Comparison of ENCODE assay signal across 1 cellular context in the genomic region with DNA sequence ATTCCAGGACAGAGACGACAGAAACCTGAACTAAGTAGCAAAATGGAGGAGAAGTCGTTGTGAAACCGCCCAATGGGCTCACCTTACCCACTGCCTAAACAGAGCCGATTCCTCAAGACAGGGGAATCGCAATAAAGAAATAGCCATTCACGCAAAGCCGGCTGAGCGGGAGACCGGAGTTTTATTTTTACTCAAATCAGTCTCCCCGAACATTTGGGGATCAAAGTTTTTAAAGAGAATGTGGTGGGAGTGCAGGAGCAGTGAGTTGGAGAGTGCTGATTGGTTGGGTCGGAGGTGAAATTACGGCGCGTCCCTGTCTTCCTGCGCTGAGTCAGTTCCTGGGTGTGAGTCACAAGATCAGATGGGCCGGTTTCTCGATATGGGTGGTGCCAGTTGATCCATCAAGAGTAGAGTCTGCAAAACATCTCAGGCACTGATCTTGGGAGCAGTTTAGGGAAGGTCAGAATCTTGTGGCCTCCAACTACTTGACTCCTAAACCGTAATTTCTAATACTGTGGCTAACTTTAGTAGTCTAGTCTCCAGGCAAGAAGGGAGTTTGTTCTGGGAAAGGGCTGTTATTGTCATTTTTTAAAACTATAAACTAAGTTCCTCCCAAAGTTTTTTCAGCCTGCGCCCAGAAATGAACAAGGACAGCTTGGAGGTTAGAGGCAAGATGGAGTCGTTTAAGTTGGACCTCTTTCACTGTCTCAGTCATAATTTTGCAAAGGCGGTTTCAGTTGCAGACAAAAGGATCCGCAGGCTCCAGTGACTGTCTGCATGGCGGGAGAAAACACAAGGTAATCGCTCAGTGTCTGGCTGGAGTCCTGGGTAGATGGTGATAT.
TF ChIP-seq lines count a peak whose summit lies in the region.

No MANE protein-coding gene starts in this region.

TF ChIP-seq in K562, 482 proteins besides CTCF, POLR2A, EP300 and RAD21 (continued from another document and continues in another):
- TF ChIP-seq, protein P1, sequence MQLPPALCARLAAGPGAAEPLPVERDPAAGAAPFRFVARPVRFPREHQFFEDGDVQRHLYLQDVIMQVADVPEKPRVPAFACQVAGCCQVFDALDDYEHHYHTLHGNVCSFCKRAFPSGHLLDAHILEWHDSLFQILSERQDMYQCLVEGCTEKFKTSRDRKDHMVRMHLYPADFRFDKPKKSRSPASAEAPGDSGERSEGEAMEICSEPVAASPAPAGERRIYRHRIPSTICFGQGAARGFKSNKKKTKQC (CRISPR knock-in tag; IDR thresholded peaks at IDR 0.05): no peak
- TF ChIP-seq ZC3H8 (IDR thresholded peaks at IDR 0.05) (peak; percentile 56; the same call in 1 of the 2 replicates), JUND (IDR thresholded peaks at IDR 0.05; ENCODE audit: borderline replicate concordance, low read depth, low read length) (peak; percentile 99), JUND (tag; IDR thresholded peaks at IDR 0.05; ENCODE audit: borderline replicate concordance, low read depth, low read length) (peak; percentile 93; the same call in 1 of the 3 replicates), ZNF766 (CRISPR knock-in tag; conservative IDR thresholded peaks at IDR 0.05) (peak; percentile 67; the same call in 1 of the 2 replicates), ELF2 (CRISPR knock-in tag; IDR thresholded peaks at IDR 0.05) (peak; percentile 13), SIX5 (IDR thresholded peaks at IDR 0.05; ENCODE audit: borderline replicate concordance in 1 of 2, insufficient read depth in 1 of 2, low read depth in 1 of 2, low read length in 2 of 2) (no peak), PRDM10 (IDR thresholded peaks at IDR 0.05; ENCODE audit: partially characterized antibody) (no peak), SRSF3 (IDR thresholded peaks at IDR 0.05; ENCODE audit: insufficient read depth, low read length) (no peak), PCBP2 (IDR thresholded peaks at IDR 0.05; ENCODE audit: low read depth, low read length, poor library complexity, severe bottlenecking) (no peak), NRF1 (conservative IDR thresholded peaks at IDR 0.05 in 1 of 2, IDR thresholded peaks at IDR 0.05 in 1 of 2) (peak; percentile 68 to 73), ZNF551 (CRISPR knock-in tag; IDR thresholded peaks at IDR 0.05) (0 out of 2 replicates have a peak, but pooled peaks have one; percentile 13), ZBTB8A (IDR thresholded peaks at IDR 0.05; ENCODE audit: partially characterized antibody) (no peak), SRSF7 (optimal IDR thresholded peaks at IDR 0.05; ENCODE audit: low read depth, low read length) (no peak), HNRNPUL1 (IDR thresholded peaks at IDR 0.05; ENCODE audit: low read length) (no peak), ZNF507 (tag; conservative IDR thresholded peaks at IDR 0.05) (no peak), MTF1 (CRISPR knock-in tag; IDR thresholded peaks at IDR 0.05; ENCODE audit: borderline replicate concordance) (no peak), ZNF764 (CRISPR knock-in tag; IDR thresholded peaks at IDR 0.05; ENCODE audit: low read depth) (no peak), SRSF9 (IDR thresholded peaks at IDR 0.05; ENCODE audit: borderline replicate concordance, low read depth, low read length) (no peak), ZSCAN29 (IDR thresholded peaks at IDR 0.05) (no peak), MXI1 (IDR thresholded peaks at IDR 0.05; ENCODE audit: low read depth, low read length) (no peak), IRF2 (CRISPR knock-in tag; IDR thresholded peaks at IDR 0.05) (no peak), ZNF280A (IDR thresholded peaks at IDR 0.05; ENCODE audit: low read depth, partially characterized antibody) (no peak)
- TF ChIP-seq, protein P2, sequence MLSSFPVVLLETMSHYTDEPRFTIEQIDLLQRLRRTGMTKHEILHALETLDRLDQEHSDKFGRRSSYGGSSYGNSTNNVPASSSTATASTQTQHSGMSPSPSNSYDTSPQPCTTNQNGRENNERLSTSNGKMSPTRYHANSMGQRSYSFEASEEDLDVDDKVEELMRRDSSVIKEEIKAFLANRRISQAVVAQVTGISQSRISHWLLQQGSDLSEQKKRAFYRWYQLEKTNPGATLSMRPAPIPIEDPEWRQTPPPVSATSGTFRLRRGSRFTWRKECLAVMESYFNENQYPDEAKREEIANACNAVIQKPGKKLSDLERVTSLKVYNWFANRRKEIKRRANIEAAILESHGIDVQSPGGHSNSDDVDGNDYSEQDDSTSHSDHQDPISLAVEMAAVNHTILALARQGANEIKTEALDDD (IDR thresholded peaks at IDR 0.05): peak; percentile 76
- TF ChIP-seq, protein P3, sequence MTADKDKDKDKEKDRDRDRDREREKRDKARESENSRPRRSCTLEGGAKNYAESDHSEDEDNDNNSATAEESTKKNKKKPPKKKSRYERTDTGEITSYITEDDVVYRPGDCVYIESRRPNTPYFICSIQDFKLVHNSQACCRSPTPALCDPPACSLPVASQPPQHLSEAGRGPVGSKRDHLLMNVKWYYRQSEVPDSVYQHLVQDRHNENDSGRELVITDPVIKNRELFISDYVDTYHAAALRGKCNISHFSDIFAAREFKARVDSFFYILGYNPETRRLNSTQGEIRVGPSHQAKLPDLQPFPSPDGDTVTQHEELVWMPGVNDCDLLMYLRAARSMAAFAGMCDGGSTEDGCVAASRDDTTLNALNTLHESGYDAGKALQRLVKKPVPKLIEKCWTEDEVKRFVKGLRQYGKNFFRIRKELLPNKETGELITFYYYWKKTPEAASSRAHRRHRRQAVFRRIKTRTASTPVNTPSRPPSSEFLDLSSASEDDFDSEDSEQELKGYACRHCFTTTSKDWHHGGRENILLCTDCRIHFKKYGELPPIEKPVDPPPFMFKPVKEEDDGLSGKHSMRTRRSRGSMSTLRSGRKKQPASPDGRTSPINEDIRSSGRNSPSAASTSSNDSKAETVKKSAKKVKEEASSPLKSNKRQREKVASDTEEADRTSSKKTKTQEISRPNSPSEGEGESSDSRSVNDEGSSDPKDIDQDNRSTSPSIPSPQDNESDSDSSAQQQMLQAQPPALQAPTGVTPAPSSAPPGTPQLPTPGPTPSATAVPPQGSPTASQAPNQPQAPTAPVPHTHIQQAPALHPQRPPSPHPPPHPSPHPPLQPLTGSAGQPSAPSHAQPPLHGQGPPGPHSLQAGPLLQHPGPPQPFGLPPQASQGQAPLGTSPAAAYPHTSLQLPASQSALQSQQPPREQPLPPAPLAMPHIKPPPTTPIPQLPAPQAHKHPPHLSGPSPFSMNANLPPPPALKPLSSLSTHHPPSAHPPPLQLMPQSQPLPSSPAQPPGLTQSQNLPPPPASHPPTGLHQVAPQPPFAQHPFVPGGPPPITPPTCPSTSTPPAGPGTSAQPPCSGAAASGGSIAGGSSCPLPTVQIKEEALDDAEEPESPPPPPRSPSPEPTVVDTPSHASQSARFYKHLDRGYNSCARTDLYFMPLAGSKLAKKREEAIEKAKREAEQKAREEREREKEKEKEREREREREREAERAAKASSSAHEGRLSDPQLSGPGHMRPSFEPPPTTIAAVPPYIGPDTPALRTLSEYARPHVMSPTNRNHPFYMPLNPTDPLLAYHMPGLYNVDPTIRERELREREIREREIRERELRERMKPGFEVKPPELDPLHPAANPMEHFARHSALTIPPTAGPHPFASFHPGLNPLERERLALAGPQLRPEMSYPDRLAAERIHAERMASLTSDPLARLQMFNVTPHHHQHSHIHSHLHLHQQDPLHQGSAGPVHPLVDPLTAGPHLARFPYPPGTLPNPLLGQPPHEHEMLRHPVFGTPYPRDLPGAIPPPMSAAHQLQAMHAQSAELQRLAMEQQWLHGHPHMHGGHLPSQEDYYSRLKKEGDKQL (CRISPR knock-in tag; IDR thresholded peaks at IDR 0.05; ENCODE audit: borderline replicate concordance): no peak
- TF ChIP-seq, protein P4, sequence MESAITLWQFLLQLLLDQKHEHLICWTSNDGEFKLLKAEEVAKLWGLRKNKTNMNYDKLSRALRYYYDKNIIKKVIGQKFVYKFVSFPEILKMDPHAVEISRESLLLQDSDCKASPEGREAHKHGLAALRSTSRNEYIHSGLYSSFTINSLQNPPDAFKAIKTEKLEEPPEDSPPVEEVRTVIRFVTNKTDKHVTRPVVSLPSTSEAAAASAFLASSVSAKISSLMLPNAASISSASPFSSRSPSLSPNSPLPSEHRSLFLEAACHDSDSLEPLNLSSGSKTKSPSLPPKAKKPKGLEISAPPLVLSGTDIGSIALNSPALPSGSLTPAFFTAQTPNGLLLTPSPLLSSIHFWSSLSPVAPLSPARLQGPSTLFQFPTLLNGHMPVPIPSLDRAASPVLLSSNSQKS (CRISPR knock-in tag; IDR thresholded peaks at IDR 0.05): no peak
- TF ChIP-seq, protein P5, sequence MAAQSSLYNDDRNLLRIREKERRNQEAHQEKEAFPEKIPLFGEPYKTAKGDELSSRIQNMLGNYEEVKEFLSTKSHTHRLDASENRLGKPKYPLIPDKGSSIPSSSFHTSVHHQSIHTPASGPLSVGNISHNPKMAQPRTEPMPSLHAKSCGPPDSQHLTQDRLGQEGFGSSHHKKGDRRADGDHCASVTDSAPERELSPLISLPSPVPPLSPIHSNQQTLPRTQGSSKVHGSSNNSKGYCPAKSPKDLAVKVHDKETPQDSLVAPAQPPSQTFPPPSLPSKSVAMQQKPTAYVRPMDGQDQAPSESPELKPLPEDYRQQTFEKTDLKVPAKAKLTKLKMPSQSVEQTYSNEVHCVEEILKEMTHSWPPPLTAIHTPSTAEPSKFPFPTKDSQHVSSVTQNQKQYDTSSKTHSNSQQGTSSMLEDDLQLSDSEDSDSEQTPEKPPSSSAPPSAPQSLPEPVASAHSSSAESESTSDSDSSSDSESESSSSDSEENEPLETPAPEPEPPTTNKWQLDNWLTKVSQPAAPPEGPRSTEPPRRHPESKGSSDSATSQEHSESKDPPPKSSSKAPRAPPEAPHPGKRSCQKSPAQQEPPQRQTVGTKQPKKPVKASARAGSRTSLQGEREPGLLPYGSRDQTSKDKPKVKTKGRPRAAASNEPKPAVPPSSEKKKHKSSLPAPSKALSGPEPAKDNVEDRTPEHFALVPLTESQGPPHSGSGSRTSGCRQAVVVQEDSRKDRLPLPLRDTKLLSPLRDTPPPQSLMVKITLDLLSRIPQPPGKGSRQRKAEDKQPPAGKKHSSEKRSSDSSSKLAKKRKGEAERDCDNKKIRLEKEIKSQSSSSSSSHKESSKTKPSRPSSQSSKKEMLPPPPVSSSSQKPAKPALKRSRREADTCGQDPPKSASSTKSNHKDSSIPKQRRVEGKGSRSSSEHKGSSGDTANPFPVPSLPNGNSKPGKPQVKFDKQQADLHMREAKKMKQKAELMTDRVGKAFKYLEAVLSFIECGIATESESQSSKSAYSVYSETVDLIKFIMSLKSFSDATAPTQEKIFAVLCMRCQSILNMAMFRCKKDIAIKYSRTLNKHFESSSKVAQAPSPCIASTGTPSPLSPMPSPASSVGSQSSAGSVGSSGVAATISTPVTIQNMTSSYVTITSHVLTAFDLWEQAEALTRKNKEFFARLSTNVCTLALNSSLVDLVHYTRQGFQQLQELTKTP (IDR thresholded peaks at IDR 0.05; ENCODE audit: low read depth in 1 of 2, partially characterized antibody in 2 of 2): peak; percentile 85 to 97
- TF ChIP-seq, protein P6, sequence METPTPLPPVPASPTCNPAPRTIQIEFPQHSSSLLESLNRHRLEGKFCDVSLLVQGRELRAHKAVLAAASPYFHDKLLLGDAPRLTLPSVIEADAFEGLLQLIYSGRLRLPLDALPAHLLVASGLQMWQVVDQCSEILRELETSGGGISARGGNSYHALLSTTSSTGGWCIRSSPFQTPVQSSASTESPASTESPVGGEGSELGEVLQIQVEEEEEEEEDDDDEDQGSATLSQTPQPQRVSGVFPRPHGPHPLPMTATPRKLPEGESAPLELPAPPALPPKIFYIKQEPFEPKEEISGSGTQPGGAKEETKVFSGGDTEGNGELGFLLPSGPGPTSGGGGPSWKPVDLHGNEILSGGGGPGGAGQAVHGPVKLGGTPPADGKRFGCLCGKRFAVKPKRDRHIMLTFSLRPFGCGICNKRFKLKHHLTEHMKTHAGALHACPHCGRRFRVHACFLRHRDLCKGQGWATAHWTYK (CRISPR knock-in tag; IDR thresholded peaks at IDR 0.05): peak; percentile 11; the same call in 1 of the 2 replicates
- TF ChIP-seq, protein P7, sequence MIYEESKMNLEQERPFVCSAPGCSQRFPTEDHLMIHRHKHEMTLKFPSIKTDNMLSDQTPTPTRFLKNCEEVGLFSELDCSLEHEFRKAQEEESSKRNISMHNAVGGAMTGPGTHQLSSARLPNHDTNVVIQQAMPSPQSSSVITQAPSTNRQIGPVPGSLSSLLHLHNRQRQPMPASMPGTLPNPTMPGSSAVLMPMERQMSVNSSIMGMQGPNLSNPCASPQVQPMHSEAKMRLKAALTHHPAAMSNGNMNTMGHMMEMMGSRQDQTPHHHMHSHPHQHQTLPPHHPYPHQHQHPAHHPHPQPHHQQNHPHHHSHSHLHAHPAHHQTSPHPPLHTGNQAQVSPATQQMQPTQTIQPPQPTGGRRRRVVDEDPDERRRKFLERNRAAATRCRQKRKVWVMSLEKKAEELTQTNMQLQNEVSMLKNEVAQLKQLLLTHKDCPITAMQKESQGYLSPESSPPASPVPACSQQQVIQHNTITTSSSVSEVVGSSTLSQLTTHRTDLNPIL (CRISPR knock-in tag; IDR thresholded peaks at IDR 0.05): peak; percentile 73
